ENCODE assay signal across 8 cellular contexts in the genomic region with DNA sequence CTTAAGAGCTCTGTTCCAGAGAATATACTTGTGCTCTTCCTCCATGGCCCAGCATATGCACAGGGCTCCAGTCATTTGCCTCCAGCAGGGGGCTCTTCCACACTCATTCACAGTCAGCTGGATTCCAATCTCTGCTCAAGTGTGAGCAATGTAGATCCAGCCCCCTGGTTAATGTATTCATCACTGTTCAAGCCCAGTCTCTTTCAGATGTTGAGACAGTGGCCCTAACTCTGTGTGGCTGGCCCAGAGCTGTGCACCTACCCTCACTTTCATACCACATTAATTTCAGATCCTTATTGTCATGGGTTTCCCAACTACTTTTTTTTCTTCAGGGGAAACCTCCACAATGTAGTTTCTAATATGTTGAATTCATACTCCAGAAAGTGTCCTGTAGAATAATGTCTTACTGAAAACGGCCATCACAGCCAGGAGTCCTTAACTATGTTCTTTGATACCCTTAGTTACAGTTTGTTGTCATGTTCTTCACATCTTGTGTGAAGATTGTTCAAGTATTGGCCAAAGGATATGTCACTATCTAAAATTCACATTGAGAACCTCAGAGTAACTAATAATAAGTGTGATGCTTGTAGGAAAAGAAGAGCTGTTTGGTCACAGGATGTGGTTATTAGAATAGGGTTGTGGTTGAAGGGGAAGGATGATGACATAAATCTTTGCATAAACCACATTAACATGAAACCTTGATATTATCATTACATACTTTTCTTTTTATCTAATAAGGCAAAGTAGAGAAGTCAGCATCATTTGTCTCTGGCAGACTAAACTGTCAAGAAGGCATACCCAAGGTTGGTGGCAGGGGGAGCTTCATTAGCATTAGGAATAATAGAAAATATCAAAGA. TPM values are rescaled to one million over a fixed set of nuclear protein-coding genes. Genes with fewer than 3 reads are reported as not detected.
DNase-seq lines count a peak whose midpoint lies in the region; ATAC-seq lines count a peak whose summit lies in the region.

No MANE protein-coding gene starts in this region.

- peak; percentile 62 for DNase-seq in ELR (ENCODE audit: low read depth)
- peak; percentile 16 for DNase-seq in T-helper 9 cell
- peak; percentile 55 for DNase-seq in dermis blood vessel endothelial cell
- DNase-seq in naive B cell, result peak; percentile 89
- DNase-seq in GOT3 (lab: John Stamatoyannopoulos, UW), result no peak
- no peak for DNase-seq in NCI-H1436 (lab: John Stamatoyannopoulos, UW)

- peaks cover 59 to 70% (median 60%) of the 10 kb centered on the region in 3 donors for H3K4me1 Mint-ChIP-seq in naive B cell

- no peaks in the 10 kb centered on the region for H3K27me3 Mint-ChIP-seq in naive B cell

- peaks cover 0 to 10% of the 10 kb centered on the region in 2 donors for H3K36me3 Mint-ChIP-seq in naive B cell

- peak overlapping the region; percentile 100 for H3K27ac Mint-ChIP-seq in naive B cell

- ATAC-seq in GM21367 (IDR thresholded peaks at IDR 0.05; ENCODE audit: unreplicated experiment), result peak; percentile 56
- peak; percentile 58 for ATAC-seq in HG03521 (IDR thresholded peaks at IDR 0.05; ENCODE audit: unreplicated experiment)
- ATAC-seq in naive B cell (ENCODE audit: low read depth in 2 of 2), result peak; percentile 68 to 72

- H3K4me3 Mint-ChIP-seq in naive B cell, result peak overlapping the region; percentile 71 to 94 (median 86)

- peaks cover 0 to 9% (median 5%) of the 10 kb centered on the region in 7 donors for H3K9me3 Mint-ChIP-seq in naive B cell

RNA-seq across cellular contexts. Expression of a gene that starts 14.4 kb away (rescaled TPM):
- not detected in 2 replicates for total RNA-seq in dermis blood vessel endothelial cell
- polyA plus RNA-seq in naive B cell (ENCODE audit: low read depth in 6 of 6), result 1,000 to 10,000 TPM in 2 of 6 donors, 100 to 1,000 TPM in 4; 309 to 1,253 (median 783) TPM

RNA-seq across cellular contexts. Expression of a gene that starts 33.1 kb away (rescaled TPM):
- 0.17 TPM in 1 of 2 replicates, not detected in the other for total RNA-seq in dermis blood vessel endothelial cell
- polyA plus RNA-seq in naive B cell (ENCODE audit: low read depth in 6 of 6), result 1,000 to 10,000 TPM; 2,451 to 5,170 (median 4,939) TPM

RNA-seq across cellular contexts. Expression of a gene that starts 43.7 kb away (rescaled TPM):
- total RNA-seq in dermis blood vessel endothelial cell, result not detected in 2 replicates
- polyA plus RNA-seq in naive B cell (ENCODE audit: low read depth in 6 of 6), result 1,000 to 10,000 TPM in 5 of 6 donors, 100 to 1,000 TPM in 1; 140 to 2,258 (median 1,433) TPM

Comparison
In these comparisons a context has a peak if more than half of its experiments do, and no peak if none do; other contexts are left out.
1. DNase-seq: peak in ELR (single experiment), T-helper 9 cell (single experiment), dermis blood vessel endothelial cell (single experiment) and naive B cell (single experiment); none in GOT3 (single experiment) and NCI-H1436 (single experiment).
2. Peak in every context shown above with its lines, with median percentiles within 50 percentile points of each other: ATAC-seq.